In the genomic region with DNA sequence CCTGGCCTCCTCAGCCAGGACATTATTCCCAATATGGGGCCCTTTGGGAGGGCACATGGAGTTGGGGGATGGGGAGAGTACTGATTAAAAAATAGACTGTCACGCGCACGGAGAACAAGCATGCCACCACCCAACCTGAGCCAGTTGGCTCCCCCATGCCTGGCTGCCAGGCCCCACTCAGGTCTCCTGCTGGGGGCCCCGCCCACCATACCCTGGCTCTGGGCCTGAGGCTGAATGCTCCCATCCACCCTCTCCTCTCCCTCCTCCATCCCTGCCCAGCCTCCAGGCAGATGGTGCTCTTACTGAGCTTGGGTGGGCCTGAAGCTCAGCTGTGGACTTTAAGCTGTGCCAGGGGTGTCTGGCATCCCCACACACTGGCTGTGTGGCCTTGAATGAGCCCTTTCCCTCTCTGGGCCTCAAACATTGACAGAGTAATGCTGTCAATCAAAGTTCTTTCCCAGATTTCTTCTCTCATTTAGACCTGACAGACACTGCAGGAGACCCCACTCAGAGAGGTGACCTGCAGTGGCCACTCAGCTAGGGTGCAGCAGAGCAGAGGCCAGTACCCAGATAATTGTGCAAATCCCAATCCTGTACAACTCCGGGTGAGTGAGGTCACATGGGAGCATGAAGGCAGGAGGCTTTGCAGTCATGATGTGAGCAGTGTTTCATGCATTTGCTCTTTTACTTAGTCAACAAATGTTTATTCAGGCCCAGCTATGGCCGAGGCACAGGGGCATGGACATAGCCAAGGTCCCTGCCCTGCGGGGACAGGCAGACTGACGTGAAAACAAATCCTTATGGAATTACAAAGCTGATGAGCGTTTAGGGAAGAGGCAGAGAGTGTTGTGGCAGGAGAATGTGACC, we compare ENCODE assay signal across 18 cellular contexts. TPM values are rescaled to one million over a fixed set of nuclear protein-coding genes. Genes with fewer than 3 reads are reported as not detected.
DNase-seq lines count a peak whose midpoint lies in the region; ATAC-seq, FAIRE-seq and TF ChIP-seq lines count a peak whose summit lies in the region.
"Had no signal": no experiment of that assay in that cellular context is flagged by ENCODE, and none has a peak within 500 bp of the region (broad histone marks: within the 10 kb centered on the region; RNA-seq: fewer than 3 reads in every experiment).

No MANE protein-coding gene starts in this region.

- no peaks in the 10 kb centered on the region for H4K20me1 ChIP-seq in HepG2 (ENCODE audit: insufficient read depth, low read length)

- DNase-seq in HepG2 (ENCODE audit: low spot score) (no peak), spleen (no peak), WERI-Rb-1 (no peak), left lung (no peak)
- DNase-seq in activated naive CD4-positive, alpha-beta T cell treated with anti-CD3 and anti-CD28 coated beads, Interleukin-2, amount 50 U/mL, for 72 hours (ENCODE audit: low spot score in 2 of 2) = no peak
- DNase-seq: activated CD4-positive, CD25-positive, alpha-beta regulatory T cell treated with anti-CD3 and anti-CD28 coated beads, Interleukin-2, amount 50 U/mL, for 72 hours; activated gamma-delta T cell; CD8-positive, alpha-beta memory T cell; kidney glomerular epithelial cell; NCI-H1417; NCI-H2227 treated with DMSO at 0.1 percent for 48 hours; SJCRH30; stimulated activated CD4-positive, alpha-beta T cell treated with anti-CD3 and anti-CD28 coated beads, Interleukin-12 subunit alpha, Interleukin-12 subunit beta, amount 100 ng/mL, for 4 hours; stimulated activated naive B cell treated with anti-CD40 and anti-IgM and Interleukin-4, amounts not matched to agents 10 μg/mL and 1 μg/mL and 100 μg/mL, for 72 hours had no signal

- 39% methylated on average over 9 of the region's 9 CpGs for WGBS in HepG2 (ENCODE audit: low lambda C conversion rate)
- WGBS in spleen, 5 donors = 74 to 92% (median 84%) methylated on average over 8 to 9 of the region's 9 CpGs

- H3K4me3 ChIP-seq in HepG2 (replicated peaks in 1 of 3; ENCODE audit: insufficient read depth in 1 of 3, low read depth in 2 of 3, low read length in 3 of 3) = no peak overlapping the region
- H3K4me3 ChIP-seq in spleen = no peak overlapping the region
- H3K4me3 ChIP-seq in WERI-Rb-1 (ENCODE audit: low read depth, low read length) = no peak overlapping the region
- no peak overlapping the region for H3K4me3 ChIP-seq in left lung
- H3K4me3 ChIP-seq: hepatocyte, SJCRH30 had no signal

- 0 out of 2 replicates have a peak overlapping the region, but pooled peaks have one; percentile 13 for H3K4me2 ChIP-seq in HepG2 (ENCODE audit: low read depth, low read length)
- H3K4me2 ChIP-seq: hepatocyte had no signal

- no peak overlapping the region for H3K4me3 Mint-ChIP-seq in IgD-negative memory B cell
- H3K4me3 Mint-ChIP-seq: CD8-positive, alpha-beta memory T cell; stimulated activated naive B cell treated with anti-CD40 and anti-IgM and Interleukin-4, amounts not matched to agents 10 μg/mL and 1 μg/mL and 100 μg/mL, for 72 hours had no signal

- H3K27me3 Mint-ChIP-seq in IgD-negative memory B cell = no peaks in the 10 kb centered on the region
- H3K27me3 Mint-ChIP-seq: stimulated activated naive B cell treated with anti-CD40 and anti-IgM and Interleukin-4, amounts not matched to agents 10 μg/mL and 1 μg/mL and 100 μg/mL, for 72 hours had no signal

- H3K36me3 Mint-ChIP-seq in IgD-negative memory B cell = peaks cover 3% of the 10 kb centered on the region
- no peaks in the 10 kb centered on the region for H3K36me3 Mint-ChIP-seq in activated naive CD4-positive, alpha-beta T cell treated with anti-CD3 and anti-CD28 coated beads, Interleukin-2, amount 50 U/mL, for 72 hours
- H3K36me3 Mint-ChIP-seq: CD8-positive, alpha-beta memory T cell had no signal

- no peak for TF ChIP-seq RAD21 in HepG2 (CRISPR knock-in tag; IDR thresholded peaks at IDR 0.05)

- H3K9me3 Mint-ChIP-seq in IgD-negative memory B cell = no peaks in the 10 kb centered on the region
- no peaks in the 10 kb centered on the region for H3K9me3 Mint-ChIP-seq in activated naive CD4-positive, alpha-beta T cell treated with anti-CD3 and anti-CD28 coated beads, Interleukin-2, amount 50 U/mL, for 72 hours
- H3K9me3 Mint-ChIP-seq: CD8-positive, alpha-beta memory T cell; stimulated activated naive B cell treated with anti-CD40 and anti-IgM and Interleukin-4, amounts not matched to agents 10 μg/mL and 1 μg/mL and 100 μg/mL, for 72 hours had no signal

- in situ Hi-C loops in HepG2 (cut with HindIII; ENCODE audit: extremely low pct_ligation_motif_present, low pct_unique_long_range_greater_than_20kb) = no loop called here

- TF ChIP-seq POLR2A in HepG2 (IDR thresholded peaks at IDR 0.05; ENCODE audit: insufficient read depth in 1 of 2, low read depth in 2 of 2, low read length in 2 of 2) = no peak
- no peak for TF ChIP-seq POLR2A in spleen (IDR thresholded peaks at IDR 0.05)

- H3K27me3 ChIP-seq in HepG2 (ENCODE audit: control insufficient read depth in 1 of 2, insufficient read depth in 2 of 2, low read length in 2 of 2) = peaks cover 0 to 16% of the 10 kb centered on the region in 2 experiments; a peak in 4 of 5 replicates
- H3K27me3 ChIP-seq in spleen (replicated peaks in 1 of 7) = peaks cover 0 to 4% (median 0%) of the 10 kb centered on the region in 7 donors
- H3K27me3 ChIP-seq in WERI-Rb-1 (ENCODE audit: insufficient read depth, low read depth, severe bottlenecking) = no peaks in the 10 kb centered on the region
- H3K27me3 ChIP-seq in left lung = peaks cover 0 to 4% of the 10 kb centered on the region in 2 donors
- H3K27me3 ChIP-seq: hepatocyte, SJCRH30 had no signal

- no peak overlapping the region for H3K9ac ChIP-seq in HepG2 (ENCODE audit: insufficient read depth, low read depth, low read length)

- no peak overlapping the region for H2AFZ ChIP-seq in HepG2 (ENCODE audit: low read length)
- H2AFZ ChIP-seq: hepatocyte had no signal

- ATAC-seq in HepG2 = peak; percentile 45
- ATAC-seq in GM21717 (IDR thresholded peaks at IDR 0.05; ENCODE audit: unreplicated experiment) = no peak
- ATAC-seq in left lung = no peak
- ATAC-seq in activated naive CD4-positive, alpha-beta T cell treated with anti-CD3 and anti-CD28 coated beads, Interleukin-2, amount 50 U/mL, for 72 hours = no peak
- ATAC-seq: stimulated activated naive B cell treated with anti-CD40 and anti-IgM and Interleukin-4, amounts not matched to agents 10 μg/mL and 1 μg/mL and 100 μg/mL, for 72 hours had no signal

- no TSS peak for BruUV-seq in HepG2 (replicated peaks; lab: Mats Ljungman, UMichigan)

- H3K9me3 ChIP-seq in HepG2 (ENCODE audit: low read length) = no peaks in the 10 kb centered on the region
- H3K9me3 ChIP-seq in spleen = no peaks in the 10 kb centered on the region
- H3K9me3 ChIP-seq in WERI-Rb-1 (ENCODE audit: severe bottlenecking) = no peaks in the 10 kb centered on the region
- no peaks in the 10 kb centered on the region for H3K9me3 ChIP-seq in left lung
- H3K9me3 ChIP-seq: SJCRH30 had no signal

- no peak for FAIRE-seq in HepG2 (lab: Jason Lieb, UNC)

- TF ChIP-seq EP300 in HepG2 (IDR thresholded peaks at IDR 0.05; ENCODE audit: low read depth in 2 of 2, low read length in 2 of 2) (no peak), HepG2 (CRISPR knock-in tag; IDR thresholded peaks at IDR 0.05; ENCODE audit: borderline replicate concordance) (no peak)

- H3K36me3 ChIP-seq in HepG2 (replicated peaks in 1 of 2; ENCODE audit: control insufficient read depth in 1 of 2, insufficient read depth in 2 of 2, low read length in 2 of 2) (no peaks in the 10 kb centered on the region), spleen (peaks cover 0 to 13% (median 0%) of the 10 kb centered on the region in 6 donors), WERI-Rb-1 (no peaks in the 10 kb centered on the region), left lung (no peaks in the 10 kb centered on the region)
- H3K36me3 ChIP-seq: SJCRH30 had no signal

- peaks cover 10% of the 10 kb centered on the region for H3K4me1 ChIP-seq in HepG2 (ENCODE audit: insufficient read depth, low read length)
- H3K4me1 ChIP-seq in spleen = peaks cover 15 to 80% (median 54%) of the 10 kb centered on the region in 6 donors
- peaks cover 13 to 57% of the 10 kb centered on the region in 2 donors for H3K4me1 ChIP-seq in left lung

- H3K79me2 ChIP-seq in HepG2 (ENCODE audit: insufficient read depth, low read length) = no peaks in the 10 kb centered on the region

- POLR2A ChIA-PET in HepG2 (lab: Yijun Ruan, JAX) = interaction anchor here (1.0 kb wide), 1 partner anchor 10 kb away, joined by 3 read pairs; a partner anchor contains a TSS

- H3K27ac ChIP-seq in cingulate gyrus (ENCODE audit: low read depth, low read length) = peak overlapping the region; percentile 31
- no peak overlapping the region for H3K27ac ChIP-seq in HepG2 (ENCODE audit: extremely low read length, insufficient read depth, low read length)
- H3K27ac ChIP-seq in spleen = peak overlapping the region in 5 of 8 donors; percentile 2 to 70 (median 18)
- no peak overlapping the region for H3K27ac ChIP-seq in WERI-Rb-1
- no peak overlapping the region for H3K27ac ChIP-seq in left lung
- H3K27ac ChIP-seq: hepatocyte, SJCRH30 had no signal

- intact Hi-C loops in HepG2 (cut with micrococcal nuclease; ENCODE audit: unreplicated experiment) (loop anchor here (10.0 kb wide), 1 partner anchor 166 kb away; no protein-coding TSS in a partner anchor), spleen (cut with DNase I; ENCODE audit: low total_unique reads) (no loop called here), left lung (cut with DNase I) (no loop called here)

- TF ChIP-seq CTCF in HepG2 (CRISPR knock-in tag; IDR thresholded peaks at IDR 0.05) (no peak), spleen (IDR thresholded peaks at IDR 0.05 in 8 of 11, conservative IDR thresholded peaks at IDR 0.05 in 3 of 11) (no peak), WERI-Rb-1 (IDR thresholded peaks at IDR 0.05; ENCODE audit: low read depth, low read length) (no peak), left lung (IDR thresholded peaks at IDR 0.05) (no peak)

- peaks cover 22 to 36% (median 23%) of the 10 kb centered on the region in 3 donors for H3K4me1 Mint-ChIP-seq in IgD-negative memory B cell

- CTCF ChIA-PET in HepG2 (lab: Yijun Ruan, JAX; ENCODE audit: low intra/inter-chr PET ratio, low total read pairs) = no interaction called here

- peak overlapping the region in 2 of 3 donors; percentile 70 to 83 for H3K27ac Mint-ChIP-seq in IgD-negative memory B cell
- peak overlapping the region in 1 of 2 donors; percentile 61 for H3K27ac Mint-ChIP-seq in activated naive CD4-positive, alpha-beta T cell treated with anti-CD3 and anti-CD28 coated beads, Interleukin-2, amount 50 U/mL, for 72 hours
- H3K27ac Mint-ChIP-seq: CD8-positive, alpha-beta memory T cell; stimulated activated naive B cell treated with anti-CD40 and anti-IgM and Interleukin-4, amounts not matched to agents 10 μg/mL and 1 μg/mL and 100 μg/mL, for 72 hours had no signal

RNA-seq across cellular contexts. Expression of a gene that starts 9.8 kb away (rescaled TPM):
- polyA plus RNA-seq in IgD-negative memory B cell = 4.8 TPM
- total RNA-seq in HepG2 (2016; rRNA removed; fragmentation: Illumina TruSeq; extraction: Trizol) = 0.09 and 0.22 TPM in 2 replicates
- total RNA-seq in HepG2 (2016; cell fraction: cytosol; rRNA removed; fragmentation: Illumina TruSeq; extraction: Trizol; ENCODE audit: low read depth) = under 0.01 TPM in 1 of 2 replicates, not detected in the other
- total RNA-seq in HepG2 (2016; cell fraction: insoluble cytoplasmic fraction; rRNA removed; fragmentation: Illumina TruSeq; extraction: Trizol) = 0.04 and 0.09 TPM in 2 replicates
- 0.10 and 0.12 TPM in 2 replicates for total RNA-seq in HepG2 (2016; cell fraction: membrane; rRNA removed; fragmentation: Illumina TruSeq; extraction: Trizol)
- 0.16 and 0.25 TPM in 2 replicates for total RNA-seq in HepG2 (2016; cell fraction: nucleus; rRNA removed; fragmentation: Illumina TruSeq; extraction: Trizol)
- polyA plus RNA-seq in HepG2 (2011; rRNA removed) = 0.05 and 0.30 TPM in 2 replicates
- polyA plus RNA-seq in HepG2 (2011; cell fraction: cytosol; rRNA removed) = 0.04 and 0.07 TPM in 2 replicates
- 0.33 and 0.42 TPM in 2 replicates for polyA plus RNA-seq in HepG2 (2011; cell fraction: nucleus; rRNA removed)
- polyA plus RNA-seq in HepG2 (2012) = 0.07 and 0.19 TPM in 2 replicates
- polyA plus RNA-seq in HepG2 (2016; cell fraction: cytosol; fragmentation: Illumina TruSeq; extraction: Trizol; ENCODE audit: low read depth) = 0.02 and 0.03 TPM in 2 replicates
- 0.15 and 0.20 TPM in 2 replicates for polyA plus RNA-seq in HepG2 (2016; cell fraction: insoluble cytoplasmic fraction; fragmentation: Illumina TruSeq; extraction: Trizol; ENCODE audit: low read depth)
- 0.03 and 0.05 TPM in 2 replicates for polyA plus RNA-seq in HepG2 (2016; cell fraction: membrane; fragmentation: Illumina TruSeq; extraction: Trizol; ENCODE audit: low read depth)
- 0.30 and 0.49 TPM in 2 replicates for polyA plus RNA-seq in HepG2 (2016; cell fraction: nucleus; fragmentation: Illumina TruSeq; extraction: Trizol; ENCODE audit: insufficient read depth, low read depth)
- 0.46 and 18.5 TPM in 2 replicates for polyA minus RNA-seq in HepG2 (2011; rRNA and poly(A)+ RNA removed; ENCODE audit: low replicate concordance)
- 0.30 and 0.70 TPM in 2 replicates for polyA minus RNA-seq in HepG2 (2011; cell fraction: cytosol; rRNA and poly(A)+ RNA removed)
- 0.39 and 0.62 TPM in 2 replicates for polyA minus RNA-seq in HepG2 (2011; cell fraction: nucleus; rRNA and poly(A)+ RNA removed)
- total RNA-seq in spleen = 100 to 1,000 TPM in 2 of 7 donors, 10 to 100 TPM in 5; 38.9 to 133 (median 68.9) TPM
- 10 to 100 TPM in 1 of 3 donors, 1 to 10 TPM in 2; 6.9 to 28.0 (median 9.3) TPM for polyA plus RNA-seq in spleen
- 100 to 1,000 TPM in 1 of 2 donors, 10 to 100 TPM in 1; 80.4 to 114 TPM for total RNA-seq in left lung
- under 1 TPM; 0.18 to 0.53 TPM for total RNA-seq in activated naive CD4-positive, alpha-beta T cell treated with anti-CD3 and anti-CD28 coated beads, Interleukin-2, amount 50 U/mL, for 72 hours
- polyA plus RNA-seq: CD8-positive, alpha-beta memory T cell had no signal

RNA-seq across cellular contexts. Expression of a gene that starts 30.4 kb away (rescaled TPM):
- polyA plus RNA-seq in IgD-negative memory B cell = not detected
- total RNA-seq in HepG2 (2016; rRNA removed; fragmentation: Illumina TruSeq; extraction: Trizol) = not detected in 2 replicates
- not detected in 2 replicates for total RNA-seq in HepG2 (2016; cell fraction: cytosol; rRNA removed; fragmentation: Illumina TruSeq; extraction: Trizol; ENCODE audit: low read depth)
- total RNA-seq in HepG2 (2016; cell fraction: insoluble cytoplasmic fraction; rRNA removed; fragmentation: Illumina TruSeq; extraction: Trizol) = not detected in 2 replicates
- total RNA-seq in HepG2 (2016; cell fraction: membrane; rRNA removed; fragmentation: Illumina TruSeq; extraction: Trizol) = not detected in 2 replicates
- not detected in 2 replicates for total RNA-seq in HepG2 (2016; cell fraction: nucleus; rRNA removed; fragmentation: Illumina TruSeq; extraction: Trizol)
- 0.05 TPM in 1 of 2 replicates, not detected in the other for polyA plus RNA-seq in HepG2 (2011; rRNA removed)
- not detected in 2 replicates for polyA plus RNA-seq in HepG2 (2011; cell fraction: cytosol; rRNA removed)
- not detected in 2 replicates for polyA plus RNA-seq in HepG2 (2011; cell fraction: nucleus; rRNA removed)
- 0.05 TPM in 1 of 2 replicates, not detected in the other for polyA plus RNA-seq in HepG2 (2012)
- polyA plus RNA-seq in HepG2 (2016; cell fraction: cytosol; fragmentation: Illumina TruSeq; extraction: Trizol; ENCODE audit: low read depth) = not detected in 2 replicates
- not detected in 2 replicates for polyA plus RNA-seq in HepG2 (2016; cell fraction: insoluble cytoplasmic fraction; fragmentation: Illumina TruSeq; extraction: Trizol; ENCODE audit: low read depth)
- polyA plus RNA-seq in HepG2 (2016; cell fraction: membrane; fragmentation: Illumina TruSeq; extraction: Trizol; ENCODE audit: low read depth) = not detected in 2 replicates
- not detected in 2 replicates for polyA plus RNA-seq in HepG2 (2016; cell fraction: nucleus; fragmentation: Illumina TruSeq; extraction: Trizol; ENCODE audit: insufficient read depth, low read depth)
- 0.05 TPM in 1 of 2 replicates, not detected in the other for polyA minus RNA-seq in HepG2 (2011; rRNA and poly(A)+ RNA removed; ENCODE audit: low replicate concordance)
- polyA minus RNA-seq in HepG2 (2011; cell fraction: cytosol; rRNA and poly(A)+ RNA removed) = not detected in 2 replicates
- polyA minus RNA-seq in HepG2 (2011; cell fraction: nucleus; rRNA and poly(A)+ RNA removed) = not detected in 2 replicates
- total RNA-seq in spleen = 1 to 10 TPM in 3 of 7 donors, under 1 TPM in 3, not detected in 1; 0.26 to 1.2 (median 0.81) TPM
- under 1 TPM; 0.04 to 0.32 (median 0.14) TPM for polyA plus RNA-seq in spleen
- total RNA-seq in left lung = 1 to 10 TPM in 1 of 2 donors, under 1 TPM in 1; 0.79 to 3.1 TPM
- total RNA-seq in activated naive CD4-positive, alpha-beta T cell treated with anti-CD3 and anti-CD28 coated beads, Interleukin-2, amount 50 U/mL, for 72 hours = under 1 TPM; 0.09 to 0.49 TPM
- total RNA-seq: CD8-positive, alpha-beta memory T cell had no signal
- polyA plus RNA-seq: CD8-positive, alpha-beta memory T cell had no signal

Comparison
In these comparisons a context has a peak if more than half of its experiments do, and no peak if none do; other contexts are left out.
1. H3K27ac ChIP-seq: peak in cingulate gyrus (single experiment) and spleen (5 of 8); none in HepG2 (single experiment), WERI-Rb-1 (single experiment) and left lung (0 of 2).
2. RNA of a gene that starts 9.8 kb away (total RNA-seq): 80.4 to 114 TPM in left lung and 38.9 to 133 TPM in spleen; 0.18 to 0.53 TPM in activated naive CD4-positive, alpha-beta T cell treated with anti-CD3 and anti-CD28 coated beads, Interleukin-2, amount 50 U/mL, for 72 hours and under 0.01 to 0.25 TPM in HepG2; every median in the first group is over 10 times any median in the second.